In genomic region chr18:58887613-58887963, GRCh38 we compare ENCODE assay signal across 8 cellular contexts. TPM values are rescaled to one million over a fixed set of nuclear protein-coding genes. Genes with fewer than 3 reads are reported as not detected.
A peak's percentile ranks its signal among the peaks of the same experiment; 100 is the strongest.
DNase-seq lines count a peak whose midpoint lies in the region; ATAC-seq, FAIRE-seq and TF ChIP-seq lines count a peak whose summit lies in the region.

No MANE protein-coding gene starts in this region.

- H3K9me3 ChIP-seq in A549 (no peaks in the 10 kb centered on the region), Karpas-422 (ENCODE audit: low read length) (no peaks in the 10 kb centered on the region), thymus (ENCODE audit: control insufficient read depth) (no peaks in the 10 kb centered on the region)

- no peak for TF ChIP-seq RAD21 in A549 (conservative IDR thresholded peaks at IDR 0.05 in 1 of 2, IDR thresholded peaks at IDR 0.05 in 1 of 2)

- no peaks in the 10 kb centered on the region for H4K20me1 ChIP-seq in Karpas-422 (ENCODE audit: insufficient read depth, low read depth, low read length)

- H3K9ac ChIP-seq in Karpas-422 (ENCODE audit: low read length), result peak overlapping the region; percentile 22

- H3K27ac ChIP-seq in A549 (peak overlapping the region; percentile 56 to 67; a peak in 5 of 6 replicates), Karpas-422 (ENCODE audit: low read length) (peak overlapping the region; percentile 71), layer of hippocampus (ENCODE audit: low read depth, low read length) (peak overlapping the region; percentile 72), thymus (ENCODE audit: low read depth) (peak overlapping the region; percentile 32)

- peaks cover 5% of the 10 kb centered on the region; the same call in 1 of the 2 replicates for H3K79me2 ChIP-seq in Karpas-422 (ENCODE audit: low read length)

- H2AFZ ChIP-seq in Karpas-422 (ENCODE audit: low read length), result peak overlapping the region; percentile 23

- no peak overlapping the region for H3K4me3 ChIP-seq in A549
- peak overlapping the region; percentile 33; the same call in 1 of the 2 replicates for H3K4me3 ChIP-seq in Karpas-422 (ENCODE audit: low read length)
- H3K4me3 ChIP-seq in thymus (ENCODE audit: low read length), result no peak overlapping the region

- POLR2A ChIA-PET in A549 (lab: Yijun Ruan, JAX), result no interaction called here

- peaks cover 42% of the 10 kb centered on the region for H3K4me1 ChIP-seq in A549
- H3K4me1 ChIP-seq in Karpas-422 (ENCODE audit: low read length), result peaks cover 29% of the 10 kb centered on the region
- no peaks in the 10 kb centered on the region for H3K4me1 ChIP-seq in thymus (ENCODE audit: control insufficient read depth, insufficient read depth, low read length)

- no peak for ATAC-seq in A549
- ATAC-seq in GM19438 (IDR thresholded peaks at IDR 0.05; ENCODE audit: low read depth, unreplicated experiment), result peak; percentile 84
- no peak for ATAC-seq in GM18502 (IDR thresholded peaks at IDR 0.05; ENCODE audit: poor library complexity, unreplicated experiment)

- H3K36me3 ChIP-seq in Karpas-422 (ENCODE audit: insufficient read depth, low read length) (no peaks in the 10 kb centered on the region), thymus (ENCODE audit: control insufficient read depth, insufficient read depth) (no peaks in the 10 kb centered on the region)

- no peak for TF ChIP-seq POLR2A in A549 (IDR thresholded peaks at IDR 0.05; ENCODE audit: low read length)

- no peak for TF ChIP-seq CTCF in A549 (IDR thresholded peaks at IDR 0.05)

- no peak for FAIRE-seq in A549 (lab: Jason Lieb, UNC)

- DNase-seq in A549 (ENCODE audit: low read depth in 1 of 2, low spot score in 1 of 2) (no peak), Karpas-422 (peak; percentile 50), astrocyte of the hippocampus (ENCODE audit: low read depth, low spot score) (peak; percentile 55), NCI-H128 (lab: John Stamatoyannopoulos, UW; ENCODE audit: unreplicated experiment) (no peak)

- TF ChIP-seq EP300 in A549 (IDR thresholded peaks at IDR 0.05), result no peak

- 88% methylated on average over 10 of the region's 10 CpGs for WGBS in A549 (ENCODE audit: missing lambda C conversion rate)
- WGBS in thymus, result 3% methylated on average over 10 of the region's 10 CpGs

- H3K27me3 ChIP-seq in Karpas-422 (ENCODE audit: low read length) (no peaks in the 10 kb centered on the region), layer of hippocampus (ENCODE audit: control insufficient read depth, insufficient read depth, low read length) (no peaks in the 10 kb centered on the region), thymus (ENCODE audit: control insufficient read depth, insufficient read depth) (peaks cover 3% of the 10 kb centered on the region)

- no peaks in the 10 kb centered on the region for H3K9me2 ChIP-seq in Karpas-422 (replicated peaks; ENCODE audit: insufficient read depth, low read length)

- H3K4me2 ChIP-seq in A549, result peak overlapping the region; percentile 46; the same call in 2 of the 3 replicates
- H3K4me2 ChIP-seq in Karpas-422 (ENCODE audit: low read depth, low read length, poor library complexity, severe bottlenecking), result peak overlapping the region; percentile 64

- CTCF ChIA-PET in A549 (lab: Yijun Ruan, JAX), result no interaction called here

TF ChIP-seq in A549, 52 proteins besides CTCF, POLR2A, EP300 and RAD21:
- TF ChIP-seq EHF (CRISPR knock-in tag; IDR thresholded peaks at IDR 0.05) (no peak), ZFP36 (IDR thresholded peaks at IDR 0.05; ENCODE audit: borderline replicate concordance, partially characterized antibody) (no peak), RARB (CRISPR knock-in tag; IDR thresholded peaks at IDR 0.05) (no peak), HOXB13 (CRISPR knock-in tag; IDR thresholded peaks at IDR 0.05; ENCODE audit: low read depth) (no peak), KDM1A (IDR thresholded peaks at IDR 0.05; ENCODE audit: low read depth) (no peak), MYC (IDR thresholded peaks at IDR 0.05; ENCODE audit: borderline replicate concordance, low read length) (no peak), ZC3H11A (IDR thresholded peaks at IDR 0.05) (no peak), KDM5A (IDR thresholded peaks at IDR 0.05) (no peak), ESRRA (IDR thresholded peaks at IDR 0.05; ENCODE audit: borderline replicate concordance, low read length) (no peak), HOXA7 (CRISPR knock-in tag; IDR thresholded peaks at IDR 0.05) (no peak), JUN (IDR thresholded peaks at IDR 0.05) (no peak), PBX3 (IDR thresholded peaks at IDR 0.05) (no peak), SMC3 (IDR thresholded peaks at IDR 0.05) (no peak)

RNA-seq across cellular contexts. Expression of gene ZNF532, which starts 22.9 kb away (rescaled TPM):
- polyA plus RNA-seq in A549 (2011; rRNA removed) (64.6 and 76.5 TPM in 2 replicates), A549 (2017; fragmentation: RNase III; extraction: RNeasy Plus Mini Kit Qiagen cat#74134 plus additional on column Dnase treatment) (26.8 to 31.4 TPM (median 27.1 TPM) in 3 replicates), thymus (11.9 TPM)
- polyA plus RNA-seq in A549 (2012; cell fraction: cytosol; rRNA removed), result 26.3 and 28.2 TPM in 2 replicates
- 28.7 and 40.5 TPM in 2 replicates for polyA plus RNA-seq in A549 (2012; cell fraction: nucleus; rRNA removed)
- polyA minus RNA-seq in A549 (2011; rRNA and poly(A)+ RNA removed), result 141 and 157 TPM in 2 replicates
- 20.3 and 34.9 TPM in 2 replicates for total RNA-seq in Karpas-422 (2014; rRNA removed; shearing (Covaris generic); ENCODE audit: low replicate concordance)

Comparison
In these comparisons a context has a peak if more than half of its experiments do, and no peak if none do; other contexts are left out.
1. DNase-seq: peak in Karpas-422 (single experiment) and astrocyte of the hippocampus (single experiment); none in A549 (0 of 2) and NCI-H128 (single experiment).
2. Peak in every context shown above with its lines, with median percentiles within 50 percentile points of each other: H3K27ac ChIP-seq.